8 cellular contexts compared by ENCODE assay signal in the genomic region with DNA sequence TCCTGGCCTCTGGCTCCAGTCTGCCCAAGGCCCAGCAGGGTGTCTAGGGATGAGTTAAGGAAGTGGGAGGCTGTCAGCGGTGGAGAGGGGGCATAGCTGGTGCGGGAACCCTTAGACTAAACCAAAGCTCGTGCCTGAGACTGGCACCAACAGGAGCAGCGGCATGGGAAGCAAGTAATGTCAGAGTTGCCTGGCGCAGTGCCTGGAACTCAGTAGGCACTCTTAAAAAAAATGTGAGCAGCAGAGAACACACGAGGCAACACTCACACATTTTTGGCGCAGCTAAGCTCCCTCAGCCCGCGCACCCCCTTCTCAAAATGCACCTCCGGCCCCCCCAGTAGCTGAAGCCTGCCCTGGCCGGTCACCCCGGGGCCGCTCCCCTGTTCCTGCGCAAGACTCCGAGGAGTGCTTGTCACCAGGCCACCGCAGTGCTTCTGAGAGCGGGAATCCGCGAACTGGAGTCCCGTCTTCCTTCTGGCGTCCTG. TPM values are rescaled to one million over a fixed set of nuclear protein-coding genes. Genes with fewer than 3 reads are reported as not detected.
A peak's percentile ranks its signal among the peaks of the same experiment; 100 is the strongest.
DNase-seq lines count a peak whose midpoint lies in the region; ATAC-seq and TF ChIP-seq lines count a peak whose summit lies in the region.

No MANE protein-coding gene starts in this region.

- TF ChIP-seq CTCF in C4-2B (conservative IDR thresholded peaks at IDR 0.05), result no peak
- TF ChIP-seq CTCF in fibroblast of mammary gland (conservative IDR thresholded peaks at IDR 0.05; ENCODE audit: control insufficient read depth, insufficient read depth, low read depth, low read length), result no peak
- no peak for TF ChIP-seq CTCF in osteoblast (IDR thresholded peaks at IDR 0.05; ENCODE audit: extremely low read depth, low read depth, low read length)

- peak overlapping the region; percentile 66 for H3K27ac ChIP-seq in C4-2B
- H3K27ac ChIP-seq in osteoblast (ENCODE audit: low read depth, low read length), result peak overlapping the region; percentile 83

- H3K27me3 ChIP-seq in osteoblast (ENCODE audit: insufficient read depth, low read length), result no peaks in the 10 kb centered on the region

- H3K9me3 ChIP-seq in osteoblast (ENCODE audit: low read depth, low read length), result no peaks in the 10 kb centered on the region

- ATAC-seq in HG03442 (IDR thresholded peaks at IDR 0.05; ENCODE audit: unreplicated experiment) (no peak), HG02588 (IDR thresholded peaks at IDR 0.05; ENCODE audit: unreplicated experiment) (no peak)

- peaks cover 27% of the 10 kb centered on the region for H3K79me2 ChIP-seq in osteoblast (ENCODE audit: insufficient read depth, low read length)

- peak; percentile 41 for DNase-seq in OCI-M1 (lab: John Stamatoyannopoulos, UW)
- DNase-seq in fibroblast of mammary gland (ENCODE audit: low read depth), result no peak
- peak; percentile 76 for DNase-seq in osteoblast (ENCODE audit: insufficient read length, low spot score, missing footprints)
- DNase-seq in Ammon's horn (ENCODE audit: low spot score), result no peak
- no peak for DNase-seq in NCI-H1105 treated with DMSO at 0.1 percent for 48 hours (lab: John Stamatoyannopoulos, UW)

- peaks cover 19% of the 10 kb centered on the region for H3K4me1 ChIP-seq in osteoblast (ENCODE audit: insufficient read depth, low read length)

- peak overlapping the region; percentile 89 for H3K4me2 ChIP-seq in osteoblast (ENCODE audit: insufficient read depth, low read length)

- H3K36me3 ChIP-seq in osteoblast (ENCODE audit: insufficient read depth, low read length), result peaks cover 13% of the 10 kb centered on the region

- H3K4me3 ChIP-seq in fibroblast of mammary gland (ENCODE audit: control insufficient read depth, low read depth, low read length) (peak overlapping the region; percentile 51), osteoblast (ENCODE audit: insufficient read depth, low read length) (peak overlapping the region; percentile 82)

- peaks cover 12% of the 10 kb centered on the region for H4K20me1 ChIP-seq in osteoblast (ENCODE audit: insufficient read depth, low read length)

- no peak overlapping the region for H2AFZ ChIP-seq in osteoblast (ENCODE audit: low read length)

RNA-seq across cellular contexts. Expression of gene GABRE, which starts 0.6 kb away (rescaled TPM):
- total RNA-seq in osteoblast, result 32.1 and 33.3 TPM in 2 replicates

Comparison
In these comparisons a context has a peak if more than half of its experiments do, and no peak if none do; other contexts are left out.
1. DNase-seq: peak in OCI-M1 (single experiment) and osteoblast (single experiment); none in fibroblast of mammary gland (single experiment), Ammon's horn (single experiment) and NCI-H1105 treated with DMSO at 0.1 percent for 48 hours (single experiment).